ENCODE assay signal across 16 cellular contexts in the genomic region with DNA sequence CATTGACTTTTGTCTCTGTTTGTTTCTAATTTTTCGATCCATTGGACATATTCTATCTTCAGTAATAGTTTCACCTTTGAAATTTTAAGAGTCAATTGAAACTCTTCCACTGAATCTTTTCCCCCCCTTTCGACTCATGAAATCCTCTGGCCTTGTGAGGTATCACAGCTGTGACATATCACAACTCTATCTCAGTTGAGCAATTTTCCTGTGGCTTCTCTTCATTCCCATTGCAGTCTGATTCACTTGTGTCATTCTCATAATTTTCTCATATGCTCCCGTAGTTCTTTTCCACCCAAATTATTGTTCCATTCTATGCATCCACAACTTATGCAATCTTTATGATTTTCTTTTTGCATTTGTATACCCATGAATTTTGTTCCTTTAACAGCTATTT.
A peak's percentile ranks its signal among the peaks of the same experiment; 100 is the strongest.
DNase-seq lines count a peak whose midpoint lies in the region; ATAC-seq and TF ChIP-seq lines count a peak whose summit lies in the region.
"Had no signal": no experiment of that assay in that cellular context is flagged by ENCODE, and none has a peak within 500 bp of the region (broad histone marks: within the 10 kb centered on the region; RNA-seq: fewer than 3 reads in every experiment).

No MANE protein-coding gene starts in this region.

- H3K9me3 ChIP-seq in SJSA1 (replicated peaks) = 0 out of 2 replicates have a peak, but pooled peaks cover 2% of the 10 kb centered on the region
- H3K9me3 ChIP-seq: right lobe of liver had no signal

- H3K4me1 Mint-ChIP-seq in activated T-cell treated with anti-CD3 and anti-CD28 coated beads, Interleukin-2, amount 50 U/mL, for 4 hours (ENCODE audit: low read depth) = no peaks in the 10 kb centered on the region
- H3K4me1 Mint-ChIP-seq: naive B cell; stimulated activated naive CD8-positive, alpha-beta T cell treated with anti-CD3 and anti-CD28 coated beads, Interleukin-15, amount 100 ng/mL, for 72 hours had no signal

- no peaks in the 10 kb centered on the region for H3K36me3 ChIP-seq in SJSA1
- H3K36me3 ChIP-seq: right lobe of liver had no signal

- TF ChIP-seq CTCF in fibroblast of the aortic adventitia (IDR thresholded peaks at IDR 0.05; ENCODE audit: insufficient read depth, low read length) = peak; percentile 3

- CTCF ChIA-PET in HEK293T (lab: Yijun Ruan, JAX) = no interaction called here

- H3K9me3 Mint-ChIP-seq in activated T-cell treated with anti-CD3 and anti-CD28 coated beads, Interleukin-2, amount 50 U/mL, for 4 hours = no peaks in the 10 kb centered on the region
- H3K9me3 Mint-ChIP-seq: stimulated activated naive CD8-positive, alpha-beta T cell treated with anti-CD3 and anti-CD28 coated beads, Interleukin-15, amount 100 ng/mL, for 72 hours had no signal

- ATAC-seq in activated T-cell treated with anti-CD3 and anti-CD28 coated beads, Interleukin-2, amount 50 U/mL, for 4 hours = no peak
- ATAC-seq: activated CD8-positive, alpha-beta T cell treated with anti-CD3 and anti-CD28 coated beads, Interleukin-2, amount 10 ng/mL, durations not matched to agents 7 days and 5 days; right lobe of liver; stimulated activated naive CD8-positive, alpha-beta T cell treated with anti-CD3 and anti-CD28 coated beads, Interleukin-15, amount 100 ng/mL, for 72 hours had no signal

- POLR2A ChIA-PET in HEK293T (lab: Yijun Ruan, JAX) = no interaction called here

- H3K4me1 ChIP-seq in SJSA1 (replicated peaks) = peaks cover 14% of the 10 kb centered on the region
- H3K4me1 ChIP-seq: right lobe of liver had no signal

- H3K4me3 Mint-ChIP-seq in activated T-cell treated with anti-CD3 and anti-CD28 coated beads, Interleukin-2, amount 50 U/mL, for 4 hours = no peak overlapping the region
- H3K4me3 Mint-ChIP-seq: activated CD8-positive, alpha-beta T cell treated with anti-CD3 and anti-CD28 coated beads, Interleukin-2, amount 10 ng/mL, durations not matched to agents 7 days and 5 days; naive B cell; stimulated activated naive CD8-positive, alpha-beta T cell treated with anti-CD3 and anti-CD28 coated beads, Interleukin-15, amount 100 ng/mL, for 72 hours had no signal

- peaks cover 5% of the 10 kb centered on the region for H3K27me3 Mint-ChIP-seq in activated T-cell treated with anti-CD3 and anti-CD28 coated beads, Interleukin-2, amount 50 U/mL, for 4 hours (ENCODE audit: low read depth)

- peak overlapping the region; percentile 67 for H3K27ac ChIP-seq in SJSA1
- H3K27ac ChIP-seq: right lobe of liver had no signal

- no peaks in the 10 kb centered on the region for H3K36me3 Mint-ChIP-seq in activated T-cell treated with anti-CD3 and anti-CD28 coated beads, Interleukin-2, amount 50 U/mL, for 4 hours (ENCODE audit: insufficient read depth)
- H3K36me3 Mint-ChIP-seq: naive B cell had no signal

- H3K27me3 ChIP-seq in SJSA1 (replicated peaks) = no peaks in the 10 kb centered on the region
- H3K27me3 ChIP-seq: right lobe of liver had no signal

- H3K4me3 ChIP-seq in SJSA1 (no peak overlapping the region), fibroblast of the aortic adventitia (ENCODE audit: low read depth, low read length) (no peak overlapping the region)
- H3K4me3 ChIP-seq: right lobe of liver had no signal

- DNase-seq in ELR (ENCODE audit: low read depth) = peak; percentile 82
- DNase-seq in SJSA1 (ENCODE audit: low read depth in 1 of 2, low spot score in 2 of 2) = no peak
- DNase-seq in fibroblast of the aortic adventitia (ENCODE audit: low read depth) = peak; percentile 87
- peak; percentile 52 for DNase-seq in renal cortical epithelial cell (ENCODE audit: low read depth)
- no peak for DNase-seq in NCI-H146 treated with DMSO at 0.1 percent for 48 hours (lab: John Stamatoyannopoulos, UW; ENCODE audit: unreplicated experiment)
- no peak for DNase-seq in activated T-cell treated with anti-CD3 and anti-CD28 coated beads, Interleukin-2, amount 50 U/mL, for 4 hours
- DNase-seq in NCI-H146 (lab: John Stamatoyannopoulos, UW) = no peak
- DNase-seq in HEK293T (ENCODE audit: extremely low spot score) = no peak
- DNase-seq: activated CD8-positive, alpha-beta T cell treated with anti-CD3 and anti-CD28 coated beads, Interleukin-2, amount 10 ng/mL, durations not matched to agents 7 days and 5 days; KG1; naive B cell; NCI-H1694 treated with DMSO at 0.1 percent for 48 hours; NCI-H69; right lobe of liver; RPMI8226; stimulated activated naive CD8-positive, alpha-beta T cell treated with anti-CD3 and anti-CD28 coated beads, Interleukin-15, amount 100 ng/mL, for 72 hours had no signal

TF ChIP-seq in HEK293T, 16 proteins besides CTCF, POLR2A, EP300 and RAD21:
- no peak for TF ChIP-seq HDGF (IDR thresholded peaks at IDR 0.05; ENCODE audit: borderline replicate concordance)
- no peak for TF ChIP-seq ELF4 (IDR thresholded peaks at IDR 0.05)
- TF ChIP-seq L3MBTL2 (conservative IDR thresholded peaks at IDR 0.05) = no peak
- TF ChIP-seq CTBP1 (IDR thresholded peaks at IDR 0.05; ENCODE audit: borderline replicate concordance) = no peak
- TF ChIP-seq NFRKB (IDR thresholded peaks at IDR 0.05) = no peak
- TF ChIP-seq TARDBP (IDR thresholded peaks at IDR 0.05) = no peak
- TF ChIP-seq SUZ12 (IDR thresholded peaks at IDR 0.05) = no peak
- no peak for TF ChIP-seq SP1 (IDR thresholded peaks at IDR 0.05)
- no peak for TF ChIP-seq FOXK2 (IDR thresholded peaks at IDR 0.05)
- no peak for TF ChIP-seq BHLHE40 (IDR thresholded peaks at IDR 0.05; ENCODE audit: borderline replicate concordance)
- TF ChIP-seq FOXA1 (IDR thresholded peaks at IDR 0.05) = no peak

Comparison
In these comparisons a context has a peak if more than half of its experiments do, and no peak if none do; other contexts are left out.
1. DNase-seq: peak in ELR (single experiment), fibroblast of the aortic adventitia (single experiment) and renal cortical epithelial cell (single experiment); none in SJSA1 (0 of 2), NCI-H146 treated with DMSO at 0.1 percent for 48 hours (single experiment), activated T-cell treated with anti-CD3 and anti-CD28 coated beads, Interleukin-2, amount 50 U/mL, for 4 hours (single experiment), NCI-H146 (single experiment) and HEK293T (single experiment).